Comparison of ENCODE assay signal across 19 cellular contexts in genomic region chr19:18526316-18526715, GRCh38.
"Had no signal": no experiment of that assay in that cellular context is flagged by ENCODE, and none has a peak within 500 bp of the region (broad histone marks: within the 10 kb centered on the region; RNA-seq: fewer than 3 reads in every experiment).

No MANE protein-coding gene starts in this region.

- DNase-seq: activated B cell treated with CpG ODN at 0.5 μM for 24 hours; activated CD4-positive, alpha-beta memory T cell treated with anti-CD3 and anti-CD28 coated beads, Interleukin-2, amount 10 ng/mL, durations not matched to agents 7 days and 5 days; activated CD4-positive, alpha-beta T cell treated with anti-CD3 and anti-CD28 coated beads for 48 hours; activated CD8-positive, alpha-beta memory T cell treated with anti-CD3 and anti-CD28 coated beads, Interleukin-2, amount 10 ng/mL, durations not matched to agents 7 days and 5 days; activated naive CD4-positive, alpha-beta T cell treated with Interleukin-2 at 50 U/mL for 16 hours; activated naive CD8-positive, alpha-beta T cell treated with anti-CD3 and anti-CD28 coated beads, Interleukin-2, amount 10 ng/mL, durations not matched to agents 7 days and 5 days; amygdala; central memory CD4-positive, alpha-beta T cell; dorsolateral prefrontal cortex; heart right ventricle; mesendoderm; naive thymus-derived CD8-positive, alpha-beta T cell; posterior cingulate gyrus; stimulated activated CD4-positive, alpha-beta T cell treated with anti-CD3 and anti-CD28 coated beads, Interleukin-12 subunit alpha, Interleukin-12 subunit beta, amount 100 ng/mL, for 4 hours; stimulated activated CD4-positive, alpha-beta T cell treated with anti-CD3 and anti-CD28 coated beads, Interleukin-1b, Interleukin-23, amount 100 ng/mL, for 48 hours; stimulated activated CD8-positive, alpha-beta memory T cell treated with anti-CD3 and anti-CD28 coated beads, Interleukin-4, amount 100 ng/mL, for 48 hours; stimulated activated naive CD4-positive, alpha-beta T cell had no signal

- ATAC-seq: activated CD8-positive, alpha-beta memory T cell treated with anti-CD3 and anti-CD28 coated beads, Interleukin-2, amount 10 ng/mL, durations not matched to agents 7 days and 5 days; heart right ventricle; naive thymus-derived CD8-positive, alpha-beta T cell had no signal

- H3K4me3 ChIP-seq: dorsolateral prefrontal cortex, heart right ventricle had no signal

- H3K27me3 Mint-ChIP-seq: activated B cell treated with CpG ODN at 0.5 μM for 24 hours; activated CD4-positive, alpha-beta memory T cell treated with anti-CD3 and anti-CD28 coated beads, Interleukin-2, amount 10 ng/mL, durations not matched to agents 7 days and 5 days; activated CD8-positive, alpha-beta memory T cell treated with anti-CD3 and anti-CD28 coated beads, Interleukin-2, amount 10 ng/mL, durations not matched to agents 7 days and 5 days; activated naive CD8-positive, alpha-beta T cell treated with anti-CD3 and anti-CD28 coated beads, Interleukin-2, amount 10 ng/mL, durations not matched to agents 7 days and 5 days; naive thymus-derived CD8-positive, alpha-beta T cell had no signal

- H3K27ac Mint-ChIP-seq: activated B cell treated with CpG ODN at 0.5 μM for 24 hours; activated CD4-positive, alpha-beta memory T cell treated with anti-CD3 and anti-CD28 coated beads, Interleukin-2, amount 10 ng/mL, durations not matched to agents 7 days and 5 days; activated CD8-positive, alpha-beta memory T cell treated with anti-CD3 and anti-CD28 coated beads, Interleukin-2, amount 10 ng/mL, durations not matched to agents 7 days and 5 days; activated naive CD8-positive, alpha-beta T cell treated with anti-CD3 and anti-CD28 coated beads, Interleukin-2, amount 10 ng/mL, durations not matched to agents 7 days and 5 days; activated T-helper 2 cell treated with anti-CD3 and anti-CD28 coated beads, Interferon-gamma antibody, Interleukin-2, Interleukin-4, amounts not matched to agents 10 μg/mL and 5 μg/mL and 100 μg/mL, durations not matched to agents 14 hours and 24 hours and 36 hours; T-helper 2 cell treated with Interferon-gamma antibody and Interleukin-4, amounts not matched to agents 5 μg/mL and 100 μg/mL, for 36 hours had no signal

- H3K9me3 ChIP-seq: heart right ventricle had no signal

- H3K27ac ChIP-seq: dorsolateral prefrontal cortex had no signal

- H3K4me3 Mint-ChIP-seq: activated B cell treated with CpG ODN at 0.5 μM for 24 hours; activated CD4-positive, alpha-beta memory T cell treated with anti-CD3 and anti-CD28 coated beads, Interleukin-2, amount 10 ng/mL, durations not matched to agents 7 days and 5 days; activated CD8-positive, alpha-beta memory T cell treated with anti-CD3 and anti-CD28 coated beads, Interleukin-2, amount 10 ng/mL, durations not matched to agents 7 days and 5 days; activated naive CD8-positive, alpha-beta T cell treated with anti-CD3 and anti-CD28 coated beads, Interleukin-2, amount 10 ng/mL, durations not matched to agents 7 days and 5 days; naive thymus-derived CD8-positive, alpha-beta T cell; T-helper 2 cell treated with Interferon-gamma antibody and Interleukin-4, amounts not matched to agents 5 μg/mL and 100 μg/mL, for 36 hours had no signal

- H3K9me3 Mint-ChIP-seq: activated B cell treated with CpG ODN at 0.5 μM for 24 hours; activated CD4-positive, alpha-beta memory T cell treated with anti-CD3 and anti-CD28 coated beads, Interleukin-2, amount 10 ng/mL, durations not matched to agents 7 days and 5 days; activated naive CD8-positive, alpha-beta T cell treated with anti-CD3 and anti-CD28 coated beads, Interleukin-2, amount 10 ng/mL, durations not matched to agents 7 days and 5 days; activated T-helper 2 cell treated with anti-CD3 and anti-CD28 coated beads, Interferon-gamma antibody, Interleukin-2, Interleukin-4, amounts not matched to agents 10 μg/mL and 5 μg/mL and 100 μg/mL, durations not matched to agents 14 hours and 24 hours and 36 hours; naive thymus-derived CD8-positive, alpha-beta T cell; T-helper 2 cell treated with Interferon-gamma antibody and Interleukin-4, amounts not matched to agents 5 μg/mL and 100 μg/mL, for 36 hours had no signal

- H3K27me3 ChIP-seq: dorsolateral prefrontal cortex, heart right ventricle had no signal
